Comparison of ENCODE assay signal across 7 cellular contexts in genomic region chr12:60112063-60112462, GRCh38.
"Had no signal": no experiment of that assay in that cellular context is flagged by ENCODE, and none has a peak within 500 bp of the region (broad histone marks: within the 10 kb centered on the region; RNA-seq: fewer than 3 reads in every experiment).

No MANE protein-coding gene starts in this region.

- ATAC-seq: GM23338, HCT116 had no signal

- H3K36me3 ChIP-seq: HAP-1 had no signal

- H3K27ac ChIP-seq: HL-60 had no signal

- H3K9me3 ChIP-seq: HAP-1 had no signal

- DNase-seq: H7, HFFc6, KG1 had no signal

- H3K4me3 ChIP-seq: GM23338, HAP-1 had no signal

- H3K4me1 ChIP-seq: HAP-1 had no signal

- H2AFZ ChIP-seq: GM23338 had no signal

- H3K4me2 ChIP-seq: GM23338 had no signal
